2 cellular contexts compared by ENCODE assay signal in genomic region chr4:69440312-69440711, GRCh38.
TF ChIP-seq lines count a peak whose summit lies in the region.

No MANE protein-coding gene starts in this region.

TF ChIP-seq in liver, 16 proteins besides CTCF, POLR2A, EP300 and RAD21 (continued from another document):
- TF ChIP-seq HNF4A (conservative IDR thresholded peaks at IDR 0.05) (peak; percentile 19 to 68), TAF1 (conservative IDR thresholded peaks at IDR 0.05) (no peak), ATF3 (IDR thresholded peaks at IDR 0.05) (no peak), NR2F2 (IDR thresholded peaks at IDR 0.05) (no peak), JUND (IDR thresholded peaks at IDR 0.05) (no peak), GABPA (IDR thresholded peaks at IDR 0.05 in 1 of 2, conservative IDR thresholded peaks at IDR 0.05 in 1 of 2) (no peak), SP1 (IDR thresholded peaks at IDR 0.05) (peak; percentile 20), FOXA1 (IDR thresholded peaks at IDR 0.05) (no peak), EGR1 (IDR thresholded peaks at IDR 0.05; ENCODE audit: low read depth in 2 of 2) (no peak), YY1 (IDR thresholded peaks at IDR 0.05) (no peak), ZBTB33 (IDR thresholded peaks at IDR 0.05) (no peak)

TF ChIP-seq in HepG2, 621 proteins besides CTCF, POLR2A, EP300 and RAD21 (continued from another document):
- TF ChIP-seq ARID3A (IDR thresholded peaks at IDR 0.05; ENCODE audit: low read depth, low read length): no peak
- no peak for TF ChIP-seq ZBTB3 (CRISPR knock-in tag; IDR thresholded peaks at IDR 0.05; ENCODE audit: borderline replicate concordance, low read depth)
- no peak for TF ChIP-seq ZBTB42 (CRISPR knock-in tag; IDR thresholded peaks at IDR 0.05)
- no peak for TF ChIP-seq ZGPAT (CRISPR knock-in tag; IDR thresholded peaks at IDR 0.05)
